ENCODE assay signal across 18 cellular contexts in genomic region chr7:134988161-134988560, GRCh38. TPM values are rescaled to one million over a fixed set of nuclear protein-coding genes. Genes with fewer than 3 reads are reported as not detected.
DNase-seq lines count a peak whose midpoint lies in the region; ATAC-seq, FAIRE-seq and TF ChIP-seq lines count a peak whose summit lies in the region.
"Had no signal": no experiment of that assay in that cellular context is flagged by ENCODE, and none has a peak within 500 bp of the region (broad histone marks: within the 10 kb centered on the region; RNA-seq: fewer than 3 reads in every experiment).

No MANE protein-coding gene starts in this region.

- 91% methylated on average over 5 of the region's 5 CpGs for WGBS in GM12878 (ENCODE audit: insufficient coverage, insufficient replicate concordance, low lambda C conversion rate, missing lambda C conversion rate)

- no peaks in the 10 kb centered on the region for H3K9me3 Mint-ChIP-seq in CD4-positive, alpha-beta T cell
- H3K9me3 Mint-ChIP-seq in naive thymus-derived CD8-positive, alpha-beta T cell = no peaks in the 10 kb centered on the region
- H3K9me3 Mint-ChIP-seq: activated naive CD4-positive, alpha-beta T cell treated with anti-CD3 and anti-CD28 coated beads for 36 hours had no signal

- TF ChIP-seq POLR2A in GM12878 (IDR thresholded peaks at IDR 0.05; ENCODE audit: low read depth, low read length) = no peak

- peak overlapping the region; percentile 42 for H3K4me3 Mint-ChIP-seq in CD4-positive, alpha-beta T cell
- H3K4me3 Mint-ChIP-seq in naive thymus-derived CD8-positive, alpha-beta T cell = peak overlapping the region; percentile 58 to 100 (median 76)

- peaks cover 60% of the 10 kb centered on the region for H3K4me1 Mint-ChIP-seq in CD4-positive, alpha-beta T cell (ENCODE audit: low read depth)
- H3K4me1 Mint-ChIP-seq in naive thymus-derived CD8-positive, alpha-beta T cell = peaks cover 34 to 70% (median 64%) of the 10 kb centered on the region in 4 donors

- H3K4me1 ChIP-seq in HEK293 (ENCODE audit: control insufficient read depth, insufficient read depth, low read length) = no peaks in the 10 kb centered on the region
- H3K4me1 ChIP-seq in GM12878 (ENCODE audit: control insufficient read depth, insufficient read depth, low read length) = peaks cover 22% of the 10 kb centered on the region

- in situ Hi-C loops in GM12878 (cut with MboI) = loop anchor here (25.0 kb wide), 1 partner anchor 974 kb away; no protein-coding TSS in a partner anchor

- H3K9ac ChIP-seq in GM12878 (ENCODE audit: control insufficient read depth, insufficient read depth, low read length) = peak overlapping the region; percentile 99

- intact Hi-C loops in CD4-positive, alpha-beta T cell (cut with DNase I, micrococcal nuclease) = loop anchor here (5.0 to 10.0 kb wide), 3 partner anchors 159 to 533 kb away; partner anchors contain the start of genes AKR1B1 (in 1 of the 2), TMEM140 (in 1 of the 2) and WDR91 (in 1 of the 2)
- intact Hi-C loops in GM12878 (cut with micrococcal nuclease; ENCODE audit: unreplicated experiment) = no loop called here

- H3K27ac Mint-ChIP-seq in CD4-positive, alpha-beta T cell = peak overlapping the region; percentile 40
- H3K27ac Mint-ChIP-seq in naive thymus-derived CD8-positive, alpha-beta T cell = peak overlapping the region in 9 of 10 donors; percentile 42 to 100 (median 75)
- H3K27ac Mint-ChIP-seq: activated naive CD4-positive, alpha-beta T cell treated with anti-CD3 and anti-CD28 coated beads for 36 hours had no signal

- no peaks in the 10 kb centered on the region for H3K27me3 Mint-ChIP-seq in CD4-positive, alpha-beta T cell
- no peaks in the 10 kb centered on the region for H3K27me3 Mint-ChIP-seq in naive thymus-derived CD8-positive, alpha-beta T cell

- H3K36me3 ChIP-seq in HEK293 (ENCODE audit: control insufficient read depth in 2 of 2, insufficient read depth in 1 of 2, low read length in 2 of 2) (peaks cover 0 to 27% of the 10 kb centered on the region in 2 experiments; a peak in 2 of 3 replicates), GM12878 (ENCODE audit: control insufficient read depth in 2 of 2, insufficient read depth in 2 of 2, low read length in 1 of 2) (no peaks in the 10 kb centered on the region)

- H3K27me3 ChIP-seq in CD4-positive, alpha-beta T cell (ENCODE audit: control insufficient read depth, insufficient read depth, low read length) = no peaks in the 10 kb centered on the region
- H3K27me3 ChIP-seq in GM12878 (replicated peaks in 1 of 2; ENCODE audit: control insufficient read depth in 2 of 2, insufficient read depth in 2 of 2, low read length in 1 of 2) = no peaks in the 10 kb centered on the region

- POLR2A ChIA-PET in CD4-positive, alpha-beta T cell (lab: Charles Lee) = interaction anchor here (3.7 to 4.8 kb wide), 3 partner anchors 160 to 222 kb away, joined by 27 to 70 read pairs (median 55); partner anchors contain the start of genes CYREN, TMEM140 and WDR91
- POLR2A ChIA-PET in HEK293 (lab: Yijun Ruan, JAX) = no interaction called here
- POLR2A ChIA-PET in GM12878 (lab: Charles Lee) = interaction anchor here (0.6 to 8.3 kb wide), 10 partner anchors 161 to 448 kb away, joined by 3 to 121 read pairs (median 10); partner anchors contain the start of genes CYREN, TMEM140 and WDR91
- POLR2A ChIA-PET in naive thymus-derived CD8-positive, alpha-beta T cell (lab: Charles Lee) = interaction anchor here (1.0 to 5.0 kb wide), 5 partner anchors 154 to 342 kb away, joined by 3 to 84 read pairs (median 18); partner anchors contain the start of genes BPGM, CYREN and TMEM140

- H3K9me3 ChIP-seq in CD4-positive, alpha-beta T cell (ENCODE audit: control insufficient read depth, low read length) = no peaks in the 10 kb centered on the region
- H3K9me3 ChIP-seq in HEK293 (ENCODE audit: control insufficient read depth, insufficient read depth, low read depth, low read length) (no peaks in the 10 kb centered on the region), GM12878 (replicated peaks; ENCODE audit: control insufficient read depth, insufficient read depth, low read length) (no peaks in the 10 kb centered on the region)

- no peak overlapping the region for H3K4me2 ChIP-seq in GM12878 (ENCODE audit: control insufficient read depth, insufficient read depth)

- no peak overlapping the region for H2AFZ ChIP-seq in GM12878 (ENCODE audit: control insufficient read depth, low read depth, low read length)

- RAD21 ChIA-PET in GM12878 (lab: Charles Lee; ENCODE audit: unreplicated experiment) = interaction anchor here (0.7 to 9.0 kb wide), 14 partner anchors 8 to 352 kb away, joined by 3 to 154 read pairs (median 14); partner anchors contain the start of genes CYREN, TMEM140 and WDR91

- H3K27ac ChIP-seq in CD4-positive, alpha-beta T cell (ENCODE audit: low read depth, low read length) = no peak overlapping the region
- no peak overlapping the region for H3K27ac ChIP-seq in HEK293 (ENCODE audit: extremely low read depth, low read depth, low read length)
- H3K27ac ChIP-seq in GM12878 (ENCODE audit: control insufficient read depth, insufficient read depth) = peak overlapping the region; percentile 97; the same call in 1 of the 2 replicates

- no peak for ATAC-seq in CD4-positive, alpha-beta T cell (ENCODE audit: poor library complexity)
- no peak for ATAC-seq in GM12878
- no peak for ATAC-seq in naive thymus-derived CD8-positive, alpha-beta T cell
- no peak for ATAC-seq in HG03159 (IDR thresholded peaks at IDR 0.05; ENCODE audit: unreplicated experiment)
- no peak for ATAC-seq in HG02623 (IDR thresholded peaks at IDR 0.05; ENCODE audit: unreplicated experiment)
- no peak for ATAC-seq in HG03442 (IDR thresholded peaks at IDR 0.05; ENCODE audit: unreplicated experiment)
- ATAC-seq: Right ventricle myocardium inferior had no signal

- no peak for TF ChIP-seq CTCF in CD4-positive, alpha-beta T cell (IDR thresholded peaks at IDR 0.05)
- TF ChIP-seq CTCF in HEK293 (tag by site-specific recombination; IDR thresholded peaks at IDR 0.05) (no peak), GM12878 (IDR thresholded peaks at IDR 0.05 in 2 of 3, conservative IDR thresholded peaks at IDR 0.05 in 1 of 3; ENCODE audit: control insufficient read depth in 2 of 3, extremely low read depth in 1 of 3, insufficient read depth in 1 of 3, low read depth in 3 of 3, low read length in 3 of 3) (no peak)

- CTCF ChIA-PET in CD4-positive, alpha-beta T cell (lab: Charles Lee) = interaction anchor here (2.9 to 4.1 kb wide), 2 partner anchors 160 to 182 kb away, joined by 15 to 45 read pairs; partner anchors contain the start of genes CYREN and TMEM140
- CTCF ChIA-PET in HEK293 (lab: Yijun Ruan, JAX) = interaction anchor here (0.6 to 1.2 kb wide), 3 partner anchors 109 to 273 kb away, joined by 3 to 4 read pairs (median 3); no protein-coding TSS in a partner anchor
- CTCF ChIA-PET in GM12878 (lab: Yijun Ruan, JAX) = interaction anchor here (1.2 to 12.7 kb wide), 10 partner anchors 8 to 222 kb away, joined by 3 to 157 read pairs (median 10); partner anchors contain the start of genes CYREN, TMEM140 and WDR91

- no peak for TF ChIP-seq RAD21 in GM12878 (IDR thresholded peaks at IDR 0.05; ENCODE audit: insufficient read depth, low read depth, low read length)

- H3K4me3 ChIP-seq in HEK293 (ENCODE audit: low read depth, low read length) (no peak overlapping the region), GM12878 (peak overlapping the region; percentile 45)

- DNase-seq in CD4-positive, alpha-beta T cell = no peak
- DNase-seq in GM12878 (ENCODE audit: low read depth, low spot score) = no peak
- no peak for DNase-seq in naive thymus-derived CD8-positive, alpha-beta T cell
- no peak for DNase-seq in NCI-H128 (lab: John Stamatoyannopoulos, UW; ENCODE audit: unreplicated experiment)
- DNase-seq: activated naive CD4-positive, alpha-beta T cell treated with anti-CD3 and anti-CD28 coated beads for 36 hours; C1 segment of cervical spinal cord; NCI-H187 treated with DMSO at 0.1 percent for 48 hours; NCI-H748 treated with DMSO at 0.1 percent for 48 hours; stimulated activated CD4-positive, alpha-beta T cell treated with anti-CD3 and anti-CD28 coated beads, Interleukin-2, amount 100 ng/mL, for 24 hours; T1000 had no signal

- H3K79me2 ChIP-seq in GM12878 (ENCODE audit: control insufficient read depth, insufficient read depth, low read length) = peaks cover 59% of the 10 kb centered on the region

- no peaks in the 10 kb centered on the region for H4K20me1 ChIP-seq in GM12878 (ENCODE audit: control insufficient read depth, insufficient read depth)

- peaks cover 20% of the 10 kb centered on the region for H3K36me3 Mint-ChIP-seq in CD4-positive, alpha-beta T cell (ENCODE audit: low read depth)
- H3K36me3 Mint-ChIP-seq in naive thymus-derived CD8-positive, alpha-beta T cell = peaks cover 0 to 17% (median 6%) of the 10 kb centered on the region in 3 donors

- no TSS peak for BruUV-seq in GM12878 (replicated peaks; lab: Mats Ljungman, UMichigan)

- SMC1A ChIA-PET in GM12878 (lab: Charles Lee; ENCODE audit: uncharacterized antibody, unreplicated experiment) = interaction anchor here (1.0 to 15.4 kb wide), 15 partner anchors 9 to 353 kb away, joined by 3 to 293 read pairs (median 6); partner anchors contain the start of genes CYREN and TMEM140

- no peak for FAIRE-seq in GM12878 (lab: Jason Lieb, UNC)
- FAIRE-seq: endometrium, GM18507, urothelium cell line had no signal

- no peak for TF ChIP-seq EP300 in GM12878 (IDR thresholded peaks at IDR 0.05; ENCODE audit: borderline replicate concordance in 1 of 2, control insufficient read depth in 1 of 2, low read depth in 2 of 2, low read length in 2 of 2)

TF ChIP-seq in GM12878, 131 proteins besides CTCF, POLR2A, EP300 and RAD21 (continues in another document):
- TF ChIP-seq RELA (IDR thresholded peaks at IDR 0.05; ENCODE audit: borderline replicate concordance, partially characterized antibody) = no peak

RNA-seq across cellular contexts. Expression of gene AGBL3, which starts 1.9 kb away (rescaled TPM):
- 1 to 10 TPM; 2.2 to 2.5 TPM for total RNA-seq in CD4-positive, alpha-beta T cell
- total RNA-seq in GM12878 (2013; cell fraction: nucleolus; rRNA removed) = 52.9 and 65.3 TPM in 2 replicates
- total RNA-seq in GM12878 (2014; rRNA removed) (3.2 and 3.5 TPM in 2 replicates), GM12878 (2014; rRNA removed; fragmentation: Illumina TruSeq; extraction: Trizol) (2.9 and 3.8 TPM in 2 replicates), GM12878 (2021) (2.3 and 4.2 TPM in 2 replicates)
- polyA plus RNA-seq in GM12878 (2011; ENCODE audit: low read depth) = 1.1 TPM
- polyA plus RNA-seq in GM12878 (2011; rRNA removed) (12.4 and 24.0 TPM in 2 replicates), GM12878 (2014; fragmentation: Illumina TruSeq; extraction: Trizol) (3.7 TPM in 2 replicates), GM12878 (2014; fragmentation: Nextera tagmentation; extraction: Ambion mirVana) (1 to 10 TPM in 1 of 2 experiments, under 1 TPM in 1; 0.82 to 1.4 TPM), GM12878 (2014; rRNA removed) (1.8 and 2.4 TPM in 2 replicates), GM12878 (2016; fragmentation: Nextera tagmentation; extraction: Ambion mirVana) (1 to 10 TPM; 7.4 to 8.3 TPM)
- 3.3 and 4.4 TPM in 2 replicates for polyA plus RNA-seq in GM12878 (2011; cell fraction: cytosol; rRNA removed)
- polyA plus RNA-seq in GM12878 (2011; cell fraction: nucleus; rRNA removed) = 8.8 and 9.8 TPM in 2 replicates
- polyA plus RNA-seq in GM12878 (2012) = 2.6 and 2.8 TPM in 2 replicates
- polyA minus RNA-seq in GM12878 (2011; rRNA and poly(A)+ RNA removed) = 6.6 and 7.2 TPM in 2 replicates
- 0.52 and 0.80 TPM in 2 replicates for polyA minus RNA-seq in GM12878 (2011; cell fraction: cytosol; rRNA and poly(A)+ RNA removed)
- 12.5 and 22.0 TPM in 2 replicates for polyA minus RNA-seq in GM12878 (2011; cell fraction: nucleus; rRNA and poly(A)+ RNA removed)
- 10 to 100 TPM; 10.9 to 12.7 TPM for total RNA-seq in naive thymus-derived CD8-positive, alpha-beta T cell
- polyA plus RNA-seq in naive thymus-derived CD8-positive, alpha-beta T cell = 1 to 10 TPM; 1.8 to 4.0 (median 3.2) TPM
